29 cellular contexts compared by ENCODE assay signal in the genomic region with DNA sequence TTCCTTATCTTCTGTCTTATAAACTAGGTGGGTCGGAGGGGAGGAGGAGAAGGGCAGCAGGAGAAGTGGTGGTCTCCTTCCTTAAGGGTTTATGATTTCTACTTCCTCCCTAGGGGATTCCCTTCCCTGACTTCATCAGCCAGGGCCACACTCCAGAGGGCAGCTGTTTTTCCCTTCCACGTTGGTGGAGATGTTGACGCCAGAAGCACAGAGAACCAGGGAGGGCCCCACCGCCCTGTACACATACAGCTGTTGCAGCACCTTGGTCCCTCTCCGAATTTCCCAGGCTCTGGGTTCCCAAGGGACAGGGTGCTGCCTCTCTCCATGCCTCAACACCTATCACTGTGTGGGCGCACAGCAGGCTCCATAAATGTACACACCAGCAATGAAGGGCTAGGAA. TPM values are rescaled to one million over a fixed set of nuclear protein-coding genes. Genes with fewer than 3 reads are reported as not detected.
"Had no signal": no experiment of that assay in that cellular context is flagged by ENCODE, and none has a peak within 500 bp of the region (broad histone marks: within the 10 kb centered on the region; RNA-seq: fewer than 3 reads in every experiment).

No MANE protein-coding gene starts in this region.

- DNase-seq: colonic mucosa; dermis blood vessel endothelial cell; effector memory CD4-positive, alpha-beta T cell; foreskin keratinocyte; heart left ventricle; left cardiac atrium; left lung; mesenchymal stem cell; mucosa of descending colon; naive B cell; pancreas; sigmoid colon; stimulated activated CD4-positive, alpha-beta T cell treated with anti-CD3 and anti-CD28 coated beads, Interleukin-4, amount 100 ng/mL, for 4 hours; stimulated activated naive CD8-positive, alpha-beta T cell treated with anti-CD3 and anti-CD28 coated beads, Interleukin-15, Interleukin-2, amounts not matched to agents 100 U/mL and 50 U/mL, for 24 hours; substantia nigra; testis; tibial artery had no signal

- H3K27me3 ChIP-seq: pancreas, testis had no signal

- H3K4me3 ChIP-seq: colonic mucosa, esophagus muscularis mucosa, gastroesophageal sphincter, heart left ventricle, hepatocyte, left lung, mucosa of descending colon, pancreas, sigmoid colon, testis, tibial artery had no signal

- ATAC-seq: foreskin keratinocyte; gastroesophageal sphincter; heart left ventricle; left cardiac atrium; left lung; mucosa of descending colon; natural killer cell treated with Interleukin-12 subunit alpha and Interleukin-12 subunit beta and Interleukin-15 and Interleukin-18, amount 100 ng/mL, for 72 hours; pancreas; stimulated activated memory B cell treated with anti-CD40 and anti-IgM and Interleukin-4, amounts not matched to agents 10 μg/mL and 1 μg/mL and 100 μg/mL, for 72 hours; stimulated activated naive CD8-positive, alpha-beta T cell treated with anti-CD3 and anti-CD28 coated beads, Interleukin-15, Interleukin-2, amounts not matched to agents 100 U/mL and 50 U/mL, for 24 hours had no signal

- H3K27ac Mint-ChIP-seq: mesothelial cell of epicardium; naive B cell; natural killer cell treated with Interleukin-12 subunit alpha and Interleukin-12 subunit beta and Interleukin-15 and Interleukin-18, amount 100 ng/mL, for 72 hours; stimulated activated memory B cell treated with anti-CD40 and anti-IgM and Interleukin-4, amounts not matched to agents 10 μg/mL and 1 μg/mL and 100 μg/mL, for 72 hours; type B pancreatic cell had no signal

- H3K9me3 ChIP-seq: colonic mucosa, esophagus muscularis mucosa, gastroesophageal sphincter, heart left ventricle, left lung, mucosa of descending colon, neutrophil, pancreas, sigmoid colon, testis, tibial artery had no signal

- H3K36me3 ChIP-seq: colonic mucosa, esophagus muscularis mucosa, left lung, neutrophil, pancreas, sigmoid colon, tibial artery had no signal

- H3K27ac ChIP-seq: colonic mucosa, esophagus muscularis mucosa, foreskin keratinocyte, gastroesophageal sphincter, heart left ventricle, hepatocyte, left lung, neutrophil, pancreas, sigmoid colon, testis, tibial artery had no signal

- H3K36me3 Mint-ChIP-seq: mesothelial cell of epicardium; naive B cell; natural killer cell treated with Interleukin-12 subunit alpha and Interleukin-12 subunit beta and Interleukin-15 and Interleukin-18, amount 100 ng/mL, for 72 hours; type B pancreatic cell had no signal

- H3K4me3 Mint-ChIP-seq: mesothelial cell of epicardium; naive B cell; natural killer cell treated with Interleukin-12 subunit alpha and Interleukin-12 subunit beta and Interleukin-15 and Interleukin-18, amount 100 ng/mL, for 72 hours; neural crest cell; stimulated activated memory B cell treated with anti-CD40 and anti-IgM and Interleukin-4, amounts not matched to agents 10 μg/mL and 1 μg/mL and 100 μg/mL, for 72 hours; type B pancreatic cell had no signal

- H3K9me3 Mint-ChIP-seq: natural killer cell treated with Interleukin-12 subunit alpha and Interleukin-12 subunit beta and Interleukin-15 and Interleukin-18, amount 100 ng/mL, for 72 hours; stimulated activated memory B cell treated with anti-CD40 and anti-IgM and Interleukin-4, amounts not matched to agents 10 μg/mL and 1 μg/mL and 100 μg/mL, for 72 hours had no signal

RNA-seq across cellular contexts. Expression of gene SLC6A4, which starts 5.6 kb away (rescaled TPM):
- total RNA-seq: endothelial cell of umbilical vein, epithelial cell of proximal tubule, fibroblast of lung, foreskin keratinocyte, neural crest cell had no signal
